ENCODE assay signal across 27 cellular contexts in genomic region chr13:109955598-109955997, GRCh38.
DNase-seq lines count a peak whose midpoint lies in the region; ATAC-seq, FAIRE-seq and TF ChIP-seq lines count a peak whose summit lies in the region.
"Had no signal": no experiment of that assay in that cellular context is flagged by ENCODE, and none has a peak within 500 bp of the region (broad histone marks: within the 10 kb centered on the region; RNA-seq: fewer than 3 reads in every experiment).

No MANE protein-coding gene starts in this region.

- FAIRE-seq in GM12892 (lab: Jason Lieb, UNC) = no peak
- FAIRE-seq: pancreas had no signal

- H3K36me3 Mint-ChIP-seq in neural crest cell (ENCODE audit: low read depth) = peaks cover 3% of the 10 kb centered on the region
- H3K36me3 Mint-ChIP-seq in activated naive CD4-positive, alpha-beta T cell treated with anti-CD3 and anti-CD28 coated beads, Interleukin-2, amount 50 U/mL, for 72 hours = no peaks in the 10 kb centered on the region
- H3K36me3 Mint-ChIP-seq: CD8-positive, alpha-beta T cell had no signal

- TF ChIP-seq POLR2A in GM12892 (IDR thresholded peaks at IDR 0.05; ENCODE audit: low read depth, low read length) = no peak

- no peaks in the 10 kb centered on the region for H3K79me2 ChIP-seq in SK-N-SH (ENCODE audit: insufficient read depth)

- POLR2A ChIA-PET in SK-N-SH (lab: Yijun Ruan, JAX) = no interaction called here

- peaks cover 60% of the 10 kb centered on the region for H3K27me3 Mint-ChIP-seq in neural crest cell (ENCODE audit: low read depth)
- H3K27me3 Mint-ChIP-seq: activated CD8-positive, alpha-beta T cell treated with anti-CD3 and anti-CD28 coated beads for 36 hours; naive B cell had no signal

- no peak overlapping the region for H3K9ac ChIP-seq in SK-N-SH

- peaks cover 11% of the 10 kb centered on the region for H3K4me1 Mint-ChIP-seq in neural crest cell
- H3K4me1 Mint-ChIP-seq: naive B cell had no signal

- 78% methylated on average over 3 of the region's 3 CpGs for WGBS in SK-N-SH (ENCODE audit: low lambda C conversion rate)

- H2AFZ ChIP-seq in SK-N-SH (ENCODE audit: low read depth) = no peak overlapping the region

- H3K4me3 ChIP-seq in LNCaP clone FGC (ENCODE audit: low read depth, low read length) (no peak overlapping the region), fibroblast of mammary gland (ENCODE audit: control insufficient read depth, low read depth, low read length) (no peak overlapping the region), SK-N-SH (ENCODE audit: low read depth in 2 of 2, low read length in 1 of 2) (no peak overlapping the region)
- H3K4me3 ChIP-seq: dorsolateral prefrontal cortex, pancreas, right lobe of liver, uterus had no signal

- peak; percentile 30 for DNase-seq in LNCaP clone FGC (ENCODE audit: low read depth)
- DNase-seq in fibroblast of mammary gland (ENCODE audit: low read depth) = peak; percentile 28
- no peak for DNase-seq in neural crest cell (ENCODE audit: low read depth, low spot score)
- DNase-seq in GM12892 (ENCODE audit: insufficient read length) = no peak
- DNase-seq in SK-N-SH = no peak
- DNase-seq in activated naive CD4-positive, alpha-beta T cell treated with anti-CD3 and anti-CD28 coated beads, Interleukin-2, amount 50 U/mL, for 72 hours (ENCODE audit: low spot score in 2 of 2) = no peak
- DNase-seq: activated CD4-positive, CD25-positive, alpha-beta regulatory T cell; activated CD8-positive, alpha-beta T cell treated with anti-CD3 and anti-CD28 coated beads for 36 hours; activated gamma-delta T cell treated with Interleukin-2 at 50 U/mL for 16 hours; activated T-cell treated with anti-CD3 and anti-CD28 coated beads for 4 hours; amniotic stem cell; caudate nucleus; CD8-positive, alpha-beta T cell; DMS53; dorsolateral prefrontal cortex; kidney glomerular epithelial cell; MV-4-11; naive B cell; NCI-H1694; NCI-H69; pancreas; right lobe of liver; RPMI8226; substantia nigra; uterus had no signal

- CTCF ChIA-PET in SK-N-SH (lab: Yijun Ruan, JAX) = interaction anchor here (0.6 to 1.1 kb wide), 2 partner anchors 60 to 112 kb away, joined by 3 read pairs; no protein-coding TSS in a partner anchor

- no peak overlapping the region for H3K4me3 Mint-ChIP-seq in neural crest cell
- H3K4me3 Mint-ChIP-seq: activated CD8-positive, alpha-beta T cell treated with anti-CD3 and anti-CD28 coated beads for 36 hours; CD8-positive, alpha-beta T cell; naive B cell had no signal

- TF ChIP-seq CTCF in C4-2B (conservative IDR thresholded peaks at IDR 0.05) (no peak), LNCaP clone FGC (IDR thresholded peaks at IDR 0.05; ENCODE audit: control insufficient read depth, extremely low read depth, insufficient read depth) (no peak), fibroblast of mammary gland (conservative IDR thresholded peaks at IDR 0.05; ENCODE audit: control insufficient read depth, insufficient read depth, low read depth, low read length) (no peak), neural crest cell (conservative IDR thresholded peaks at IDR 0.05) (no peak), SK-N-SH (IDR thresholded peaks at IDR 0.05) (no peak)

- no peak overlapping the region for H3K4me2 ChIP-seq in SK-N-SH

- H3K27ac Mint-ChIP-seq in neural crest cell (ENCODE audit: unreplicated experiment) = peak overlapping the region; percentile 55
- no peak overlapping the region for H3K27ac Mint-ChIP-seq in activated naive CD4-positive, alpha-beta T cell treated with anti-CD3 and anti-CD28 coated beads, Interleukin-2, amount 50 U/mL, for 72 hours
- H3K27ac Mint-ChIP-seq: activated CD8-positive, alpha-beta T cell treated with anti-CD3 and anti-CD28 coated beads for 36 hours; CD8-positive, alpha-beta T cell; naive B cell had no signal

- peaks cover 3% of the 10 kb centered on the region for H3F3A ChIP-seq in SK-N-SH (replicated peaks; ENCODE audit: insufficient read depth)

- no peaks in the 10 kb centered on the region for H3K9me2 ChIP-seq in SK-N-SH

- ATAC-seq in activated naive CD4-positive, alpha-beta T cell treated with anti-CD3 and anti-CD28 coated beads, Interleukin-2, amount 50 U/mL, for 72 hours = no peak
- ATAC-seq in SK-N-SH treated with all-trans-retinoic acid at 6 μM for 48 hours = no peak
- ATAC-seq: activated CD8-positive, alpha-beta T cell treated with anti-CD3 and anti-CD28 coated beads for 36 hours; CD8-positive, alpha-beta T cell; pancreas had no signal

- no peaks in the 10 kb centered on the region for H3K27me3 ChIP-seq in SK-N-SH (ENCODE audit: insufficient read depth)
- H3K27me3 ChIP-seq: pancreas, right lobe of liver, uterus had no signal

- no peak for TF ChIP-seq RAD21 in SK-N-SH (IDR thresholded peaks at IDR 0.05; ENCODE audit: low read length)

- H3K4me1 ChIP-seq in SK-N-SH (ENCODE audit: control insufficient read depth in 1 of 2, insufficient read depth in 2 of 2, low read depth in 1 of 2, low read length in 1 of 2) = no peaks in the 10 kb centered on the region
- H3K4me1 ChIP-seq: pancreas, right lobe of liver, uterus had no signal

- no peaks in the 10 kb centered on the region for H4K20me1 ChIP-seq in SK-N-SH (ENCODE audit: insufficient read depth)

- peaks cover 20% of the 10 kb centered on the region for H3K9me3 Mint-ChIP-seq in neural crest cell
- peaks cover 0 to 17% of the 10 kb centered on the region in 2 donors for H3K9me3 Mint-ChIP-seq in activated naive CD4-positive, alpha-beta T cell treated with anti-CD3 and anti-CD28 coated beads, Interleukin-2, amount 50 U/mL, for 72 hours

- no peaks in the 10 kb centered on the region for H3K36me3 ChIP-seq in SK-N-SH (replicated peaks in 1 of 2; ENCODE audit: control insufficient read depth in 1 of 2, insufficient read depth in 2 of 2, low read length in 1 of 2)
- H3K36me3 ChIP-seq: pancreas, right lobe of liver, uterus had no signal

- H3K27ac ChIP-seq in C4-2B (peak overlapping the region; percentile 58), SK-N-SH (ENCODE audit: low read depth in 2 of 2, low read length in 1 of 2) (no peak overlapping the region)
- H3K27ac ChIP-seq: dorsolateral prefrontal cortex, pancreas, right lobe of liver, uterus had no signal

- no peaks in the 10 kb centered on the region for H3K9me3 ChIP-seq in SK-N-SH
- H3K9me3 ChIP-seq: pancreas, right lobe of liver, uterus had no signal

- no peak for TF ChIP-seq EP300 in SK-N-SH (IDR thresholded peaks at IDR 0.05; ENCODE audit: borderline replicate concordance in 1 of 2, low read depth in 1 of 2, low read length in 1 of 2)

TF ChIP-seq in SK-N-SH, 30 proteins besides CTCF, POLR2A, EP300 and RAD21:
- no peak for TF ChIP-seq TEAD4 (IDR thresholded peaks at IDR 0.05; ENCODE audit: borderline replicate concordance, insufficient read depth)
- TF ChIP-seq, protein P1, sequence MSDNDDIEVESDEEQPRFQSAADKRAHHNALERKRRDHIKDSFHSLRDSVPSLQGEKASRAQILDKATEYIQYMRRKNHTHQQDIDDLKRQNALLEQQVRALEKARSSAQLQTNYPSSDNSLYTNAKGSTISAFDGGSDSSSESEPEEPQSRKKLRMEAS (IDR thresholded peaks at IDR 0.05; ENCODE audit: low read depth) = no peak

TF ChIP-seq in SK-N-SH treated with all-trans-retinoic acid at 6 μM for 48 hours, 23 proteins besides CTCF, POLR2A, EP300 and RAD21:
- no peak for TF ChIP-seq ZFP3 (CRISPR knock-in tag; IDR thresholded peaks at IDR 0.05)
- TF ChIP-seq ISL1 (CRISPR knock-in tag; IDR thresholded peaks at IDR 0.05) = no peak
- TF ChIP-seq ARNTL (CRISPR knock-in tag; IDR thresholded peaks at IDR 0.05; ENCODE audit: borderline replicate concordance, low read depth) = no peak
- TF ChIP-seq ZNF70 (CRISPR knock-in tag; IDR thresholded peaks at IDR 0.05) = no peak

Comparison
In these comparisons a context has a peak if more than half of its experiments do, and no peak if none do; other contexts are left out.
1. DNase-seq: peak in LNCaP clone FGC (single experiment) and fibroblast of mammary gland (single experiment); none in neural crest cell (single experiment), GM12892 (single experiment), SK-N-SH (single experiment) and activated naive CD4-positive, alpha-beta T cell treated with anti-CD3 and anti-CD28 coated beads, Interleukin-2, amount 50 U/mL, for 72 hours (0 of 2).